15 cellular contexts compared by ENCODE assay signal in the genomic region with DNA sequence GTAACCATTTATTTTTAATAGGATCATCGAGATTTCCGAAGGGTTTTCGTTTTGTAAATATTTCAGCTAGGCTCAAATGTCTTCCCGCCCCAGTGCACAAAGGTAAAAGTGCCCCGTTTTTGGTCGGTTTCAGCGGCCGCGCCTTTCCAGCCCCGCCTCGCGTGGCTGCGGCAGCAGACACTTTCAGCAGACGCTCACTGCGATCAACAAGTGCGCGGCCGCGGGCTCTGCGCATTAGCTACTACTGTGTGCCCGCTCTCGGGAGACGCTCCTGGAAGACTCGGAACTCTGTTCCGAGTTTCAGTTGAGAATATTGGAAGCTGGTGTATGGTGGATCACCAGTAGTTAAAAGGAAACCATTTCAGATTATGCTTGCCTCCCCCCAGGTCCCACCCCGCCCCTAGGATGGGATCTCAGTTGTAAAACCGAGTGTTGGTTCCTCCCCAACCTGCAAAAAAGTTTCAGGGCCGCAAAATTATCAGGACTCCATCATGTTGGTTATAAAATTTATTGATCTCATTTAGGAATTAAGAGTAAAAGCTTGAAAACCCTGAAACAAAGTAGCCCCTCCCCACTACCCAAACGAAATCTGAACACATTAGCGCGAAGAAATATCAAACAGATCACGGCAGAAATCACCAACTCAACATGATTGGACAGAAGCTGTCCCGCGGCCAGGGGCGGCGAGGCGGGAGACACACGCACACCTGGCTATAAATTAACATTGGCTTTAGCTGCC. TPM values are rescaled to one million over a fixed set of nuclear protein-coding genes. Genes with fewer than 3 reads are reported as not detected.
DNase-seq lines count a peak whose midpoint lies in the region; ATAC-seq and TF ChIP-seq lines count a peak whose summit lies in the region.
"Had no signal": no experiment of that assay in that cellular context is flagged by ENCODE, and none has a peak within 500 bp of the region (broad histone marks: within the 10 kb centered on the region; RNA-seq: fewer than 3 reads in every experiment).

No MANE protein-coding gene starts in this region.

- H3K9me2 ChIP-seq in GM23248 (ENCODE audit: insufficient read depth), result no peaks in the 10 kb centered on the region
- H3K9me2 ChIP-seq in hepatocyte (replicated peaks; ENCODE audit: insufficient read depth), result no peaks in the 10 kb centered on the region

- H3K36me3 ChIP-seq in GM23248 (ENCODE audit: low read depth) (no peaks in the 10 kb centered on the region), hepatocyte (replicated peaks; ENCODE audit: insufficient read depth, low read depth) (no peaks in the 10 kb centered on the region), parathyroid adenoma (ENCODE audit: control insufficient read depth, insufficient read depth, low read length) (no peaks in the 10 kb centered on the region), Caco-2 (ENCODE audit: control insufficient read depth, insufficient read depth, low read length) (no peaks in the 10 kb centered on the region)
- H3K36me3 ChIP-seq: transverse colon had no signal

- peak; percentile 31 for DNase-seq in GM23248
- no peak for DNase-seq in hepatocyte (ENCODE audit: low spot score)
- DNase-seq in midbrain (lab: John Stamatoyannopoulos, UW), result no peak
- DNase-seq in erythroblast (lab: John Stamatoyannopoulos, UW), result no peak
- no peak for DNase-seq in Caco-2
- DNase-seq in iPS-NIHi11 (ENCODE audit: low spot score), result no peak
- DNase-seq: activated CD4-positive, alpha-beta T cell treated with anti-CD3 and anti-CD28 coated beads, Interleukin-2, amount 50 U/mL, for 1 hour; NCI-H2081 treated with DMSO at 0.1 percent for 48 hours; transverse colon had no signal

- no peak overlapping the region for H3K4me2 ChIP-seq in GM23248 (ENCODE audit: unreplicated experiment)
- H3K4me2 ChIP-seq in hepatocyte, result peak overlapping the region; percentile 78
- peak overlapping the region; percentile 18 for H3K4me2 ChIP-seq in parathyroid adenoma (ENCODE audit: low read length)

- H3K4me3 ChIP-seq in GM23248, result no peak overlapping the region
- H3K4me3 ChIP-seq in hepatocyte, result no peak overlapping the region
- H3K4me3 ChIP-seq in parathyroid adenoma (ENCODE audit: low read depth, low read length), result peak overlapping the region; percentile 33
- H3K4me3 ChIP-seq in Caco-2 (ENCODE audit: low read depth, low read length), result no peak overlapping the region

- in situ Hi-C loops in GM23248 (cut with MboI), result no loop called here

- TF ChIP-seq POLR2A in erythroblast (IDR thresholded peaks at IDR 0.05; ENCODE audit: low read length), result no peak

- POLR2A ChIA-PET in Caco-2 (lab: Charles Lee), result no interaction called here

- no peaks in the 10 kb centered on the region for H3K9me3 ChIP-seq in GM23248 (ENCODE audit: low read depth)
- H3K9me3 ChIP-seq in hepatocyte (ENCODE audit: low read depth), result no peaks in the 10 kb centered on the region
- H3K9me3 ChIP-seq in parathyroid adenoma (ENCODE audit: control insufficient read depth, low read length), result no peaks in the 10 kb centered on the region
- no peaks in the 10 kb centered on the region for H3K9me3 ChIP-seq in Caco-2
- H3K9me3 ChIP-seq: transverse colon had no signal

- H2AFZ ChIP-seq in GM23248 (no peak overlapping the region), hepatocyte (no peak overlapping the region), parathyroid adenoma (peak overlapping the region; percentile 17)

- no peaks in the 10 kb centered on the region for H3K79me2 ChIP-seq in GM23248 (ENCODE audit: insufficient read depth)
- H3K79me2 ChIP-seq in hepatocyte, result no peaks in the 10 kb centered on the region
- no peaks in the 10 kb centered on the region for H3K79me2 ChIP-seq in parathyroid adenoma

- no peaks in the 10 kb centered on the region for H3K36me3 Mint-ChIP-seq in Caco-2 (ENCODE audit: insufficient read depth, unreplicated experiment)

- no peaks in the 10 kb centered on the region for H3F3A ChIP-seq in GM23248 (ENCODE audit: insufficient read depth)

- ATAC-seq in SK-N-SH treated with all-trans-retinoic acid at 6 μM for 48 hours, result peak; percentile 20; the same call in 2 of the 3 replicates

- H3K27ac ChIP-seq in GM23248 (no peak overlapping the region), hepatocyte (no peak overlapping the region), parathyroid adenoma (no peak overlapping the region)
- H3K27ac ChIP-seq: transverse colon had no signal

- no peak overlapping the region for H3K27ac Mint-ChIP-seq in Caco-2 (ENCODE audit: unreplicated experiment)
- H3K27ac Mint-ChIP-seq: activated naive CD4-positive, alpha-beta T cell treated with anti-CD3 and anti-CD28 coated beads, Interleukin-2, amount 50 U/mL, for 24 hours had no signal

- H3K4me3 Mint-ChIP-seq in Caco-2 (ENCODE audit: unreplicated experiment), result no peak overlapping the region

- CTCF ChIA-PET in Caco-2 (lab: Charles Lee), result no interaction called here

- no peaks in the 10 kb centered on the region for H4K20me1 ChIP-seq in GM23248 (ENCODE audit: insufficient read depth)
- H4K20me1 ChIP-seq in hepatocyte (ENCODE audit: insufficient read depth, poor library complexity, severe bottlenecking), result no peaks in the 10 kb centered on the region

- no peaks in the 10 kb centered on the region for H3K4me1 ChIP-seq in GM23248 (ENCODE audit: insufficient read depth)
- no peaks in the 10 kb centered on the region for H3K4me1 ChIP-seq in hepatocyte (ENCODE audit: insufficient read depth)
- no peaks in the 10 kb centered on the region for H3K4me1 ChIP-seq in parathyroid adenoma
- no peaks in the 10 kb centered on the region for H3K4me1 ChIP-seq in Caco-2

- no peaks in the 10 kb centered on the region for H3K4me1 Mint-ChIP-seq in Caco-2 (ENCODE audit: low read depth, unreplicated experiment)

- H3K9me3 Mint-ChIP-seq in Caco-2 (ENCODE audit: unreplicated experiment), result no peaks in the 10 kb centered on the region
- H3K9me3 Mint-ChIP-seq: activated naive CD4-positive, alpha-beta T cell treated with anti-CD3 and anti-CD28 coated beads, Interleukin-2, amount 50 U/mL, for 24 hours had no signal

- intact Hi-C loops in Caco-2 (cut with micrococcal nuclease; ENCODE audit: unreplicated experiment), result no loop called here

- no TSS peak for BruUV-seq in Caco-2 (replicated peaks; lab: Mats Ljungman, UMichigan)

- WGBS in GM23248 (ENCODE audit: low coverage in 1 of 2, low lambda C conversion rate in 2 of 2, missing lambda C conversion rate in 2 of 2), 2 experiments, result 5 to 7% methylated on average over 26 to 37 of the region's 38 CpGs
- 35% methylated on average over 38 of the region's 38 CpGs for WGBS in hepatocyte (ENCODE audit: low lambda C conversion rate, missing lambda C conversion rate)

- no peaks in the 10 kb centered on the region for H3K27me3 Mint-ChIP-seq in Caco-2 (ENCODE audit: insufficient read depth, unreplicated experiment)

- H3K27me3 ChIP-seq in GM23248 (replicated peaks; ENCODE audit: insufficient read depth) (peaks cover 48% of the 10 kb centered on the region), hepatocyte (peaks cover 78% of the 10 kb centered on the region), parathyroid adenoma (ENCODE audit: control insufficient read depth, insufficient read depth, low read length) (peaks cover 5% of the 10 kb centered on the region), Caco-2 (replicated peaks; ENCODE audit: control insufficient read depth, insufficient read depth, low read length) (no peaks in the 10 kb centered on the region)

- H3K9ac ChIP-seq in GM23248 (no peak overlapping the region), parathyroid adenoma (no peak overlapping the region)

- TF ChIP-seq CTCF in hepatocyte (IDR thresholded peaks at IDR 0.05; ENCODE audit: poor library complexity) (no peak), parathyroid adenoma (IDR thresholded peaks at IDR 0.05) (no peak), Caco-2 (IDR thresholded peaks at IDR 0.05; ENCODE audit: insufficient read depth in 1 of 2, low read depth in 1 of 2, low read length in 1 of 2, severe bottlenecking in 1 of 2, unreplicated experiment in 1 of 2) (no peak)

TF ChIP-seq in SK-N-SH treated with all-trans-retinoic acid at 6 μM for 48 hours, 23 proteins besides CTCF, POLR2A, EP300 and RAD21:
- TF ChIP-seq CSDC2 (CRISPR knock-in tag; IDR thresholded peaks at IDR 0.05) (no peak), ZNF70 (CRISPR knock-in tag; IDR thresholded peaks at IDR 0.05) (no peak), CREB5 (CRISPR knock-in tag; IDR thresholded peaks at IDR 0.05; ENCODE audit: low read depth) (no peak), ESRRG (CRISPR knock-in tag; IDR thresholded peaks at IDR 0.05) (no peak), SNAI2 (CRISPR knock-in tag; IDR thresholded peaks at IDR 0.05) (no peak), ISL1 (CRISPR knock-in tag; IDR thresholded peaks at IDR 0.05) (no peak), ZFP3 (CRISPR knock-in tag; IDR thresholded peaks at IDR 0.05) (no peak)
TF ChIP-seq in SK-N-SH treated with all-trans-retinoic acid at 6 μM for 48 hours: peak in this region for 0.

RNA-seq across cellular contexts. Expression of gene SOX3, which starts 2.2 kb away (rescaled TPM):
- total RNA-seq in GM23248 (2014; rRNA removed; shearing (Covaris generic)), result not detected in 2 replicates
- polyA plus RNA-seq in GM23248 (2016; fragmentation: Nextera tagmentation; extraction: Ambion mirVana) (not detected in 2 replicates), hepatocyte (0.54 TPM in 1 of 2 replicates, not detected in the other)
- total RNA-seq in hepatocyte (not detected in 2 replicates), Caco-2 (2022) (not detected in 2 replicates)
- total RNA-seq: glomerular endothelial cell, mononuclear cell, skeletal muscle tissue, transverse colon had no signal
